Comparison of ENCODE assay signal across 7 cellular contexts in the genomic region with DNA sequence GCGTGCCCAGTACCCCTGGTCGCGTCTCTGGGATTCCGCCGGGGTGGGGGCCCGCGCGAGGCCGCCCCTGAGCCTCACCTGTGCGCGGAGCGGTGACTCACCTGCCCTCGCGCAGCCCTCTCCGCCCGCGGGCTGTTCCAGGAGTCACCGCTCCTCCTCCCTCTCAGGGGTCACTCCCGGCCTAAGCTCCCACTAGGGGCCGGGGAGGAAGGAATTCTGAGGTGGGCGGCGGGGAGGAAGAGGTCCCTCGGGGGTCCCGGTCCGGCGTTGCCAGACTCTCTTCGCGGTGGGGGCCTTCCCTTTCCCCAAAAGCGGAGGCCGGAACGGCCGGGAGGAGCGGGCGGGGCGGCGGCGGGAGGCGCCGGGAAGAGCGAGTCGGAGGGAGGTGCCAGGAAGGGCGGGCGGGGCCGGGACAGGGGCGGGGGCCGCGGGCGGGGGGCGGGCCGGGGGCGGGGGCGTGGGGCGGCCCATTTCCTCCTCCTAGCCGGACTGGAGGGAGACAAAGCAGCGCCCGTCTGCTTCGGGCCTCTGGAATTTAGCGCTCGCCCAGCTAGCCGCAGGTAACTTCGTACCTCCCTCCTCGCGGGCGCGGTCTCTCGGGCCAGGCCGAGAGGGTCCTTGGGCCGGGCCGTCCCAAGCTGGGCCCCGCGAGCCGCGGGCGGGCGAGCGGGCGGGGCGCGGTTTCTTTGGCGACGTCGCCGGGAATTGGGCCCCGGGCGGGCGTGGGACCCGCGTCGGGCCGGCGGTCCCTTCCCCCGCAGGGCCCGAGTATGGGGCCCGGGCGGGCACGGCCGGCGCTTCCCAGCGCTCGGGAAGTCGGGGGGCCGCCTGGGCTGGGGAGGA. TPM values are rescaled to one million over a fixed set of nuclear protein-coding genes. Genes with fewer than 3 reads are reported as not detected.
DNase-seq lines count a peak whose midpoint lies in the region; ATAC-seq and TF ChIP-seq lines count a peak whose summit lies in the region.

A gene with protein sequence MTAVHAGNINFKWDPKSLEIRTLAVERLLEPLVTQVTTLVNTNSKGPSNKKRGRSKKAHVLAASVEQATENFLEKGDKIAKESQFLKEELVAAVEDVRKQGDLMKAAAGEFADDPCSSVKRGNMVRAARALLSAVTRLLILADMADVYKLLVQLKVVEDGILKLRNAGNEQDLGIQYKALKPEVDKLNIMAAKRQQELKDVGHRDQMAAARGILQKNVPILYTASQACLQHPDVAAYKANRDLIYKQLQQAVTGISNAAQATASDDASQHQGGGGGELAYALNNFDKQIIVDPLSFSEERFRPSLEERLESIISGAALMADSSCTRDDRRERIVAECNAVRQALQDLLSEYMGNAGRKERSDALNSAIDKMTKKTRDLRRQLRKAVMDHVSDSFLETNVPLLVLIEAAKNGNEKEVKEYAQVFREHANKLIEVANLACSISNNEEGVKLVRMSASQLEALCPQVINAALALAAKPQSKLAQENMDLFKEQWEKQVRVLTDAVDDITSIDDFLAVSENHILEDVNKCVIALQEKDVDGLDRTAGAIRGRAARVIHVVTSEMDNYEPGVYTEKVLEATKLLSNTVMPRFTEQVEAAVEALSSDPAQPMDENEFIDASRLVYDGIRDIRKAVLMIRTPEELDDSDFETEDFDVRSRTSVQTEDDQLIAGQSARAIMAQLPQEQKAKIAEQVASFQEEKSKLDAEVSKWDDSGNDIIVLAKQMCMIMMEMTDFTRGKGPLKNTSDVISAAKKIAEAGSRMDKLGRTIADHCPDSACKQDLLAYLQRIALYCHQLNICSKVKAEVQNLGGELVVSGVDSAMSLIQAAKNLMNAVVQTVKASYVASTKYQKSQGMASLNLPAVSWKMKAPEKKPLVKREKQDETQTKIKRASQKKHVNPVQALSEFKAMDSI (plus strand): TSS at position 475 of the 843 bp plus-strand sequence. CDS start 28,500 bp downstream, outside the sequence.

- POLR2A ChIA-PET in activated CD8-positive, alpha-beta memory T cell treated with anti-CD3 and anti-CD28 coated beads for 36 hours (lab: Charles Lee) = no interaction called here

- peak; percentile 44 for ATAC-seq in GM18505 (IDR thresholded peaks at IDR 0.05; ENCODE audit: unreplicated experiment)
- peak; percentile 42 for ATAC-seq in HG02970 (IDR thresholded peaks at IDR 0.05; ENCODE audit: low FRiP score, unreplicated experiment)

- H3K9ac ChIP-seq in endocrine pancreas (ENCODE audit: control insufficient read depth, insufficient read depth, low read length) (peak within 1 kb of the TSS; percentile 90), mesendoderm (ENCODE audit: low read length) (peak within 1 kb of the TSS; percentile 97)

- peak; percentile 75 for TF ChIP-seq POLR2A in GM18505 (IDR thresholded peaks at IDR 0.05; ENCODE audit: borderline replicate concordance, extremely low read depth, insufficient read depth, insufficient read length)

- no CpG with 5 or more reads among the region's 102 CpGs for WGBS in mesendoderm (ENCODE audit: extremely low coverage, insufficient coverage, low lambda C conversion rate)

- no peaks in the 10 kb centered on the region for H3K27me3 ChIP-seq in endocrine pancreas (ENCODE audit: control insufficient read depth, insufficient read depth, low read length)
- H3K27me3 ChIP-seq in mesendoderm (ENCODE audit: insufficient read depth, low read length, poor library complexity) = no peaks in the 10 kb centered on the region

- no peaks in the 10 kb centered on the region for H3K9me3 ChIP-seq in endocrine pancreas (ENCODE audit: control insufficient read depth, low read length)

- peak within 1 kb of the TSS; percentile 95 for H3K4ac ChIP-seq in mesendoderm (ENCODE audit: low read depth, low read length)

- peaks cover 2% of the 10 kb centered on the region for H3K36me3 ChIP-seq in endocrine pancreas (ENCODE audit: control insufficient read depth, insufficient read depth, low read length)
- peaks cover 4% of the 10 kb centered on the region for H3K36me3 ChIP-seq in mesendoderm (ENCODE audit: control insufficient read depth, insufficient read depth, low read length)

- peak within 1 kb of the TSS; percentile 97 for H2BK15ac ChIP-seq in mesendoderm (replicated peaks; ENCODE audit: low read depth)

- peak within 1 kb of the TSS; percentile 99 for H2BK120ac ChIP-seq in mesendoderm (ENCODE audit: low read depth, low read length)

- peak within 1 kb of the TSS; percentile 91 for H4K8ac ChIP-seq in mesendoderm (ENCODE audit: low read depth, low read length)

- no peak within 1 kb of the TSS for H2AK5ac ChIP-seq in mesendoderm (ENCODE audit: low read length)

- no peaks in the 10 kb centered on the region for H3K4me1 ChIP-seq in endocrine pancreas (ENCODE audit: control insufficient read depth, insufficient read depth, low read length)
- H3K4me1 ChIP-seq in mesendoderm (ENCODE audit: control insufficient read depth, low read depth, low read length) = no peaks in the 10 kb centered on the region

- peak; percentile 80 for DNase-seq in NCI-H748 (lab: John Stamatoyannopoulos, UW; ENCODE audit: unreplicated experiment)
- DNase-seq in mesendoderm = peak; percentile 94
- peak; percentile 15 for DNase-seq in stimulated activated CD8-positive, alpha-beta memory T cell treated with anti-CD3 and anti-CD28 coated beads, Interleukin-15, amount 100 ng/mL, for 1 hour (ENCODE audit: low read depth)

- H3K4me2 ChIP-seq in mesendoderm (ENCODE audit: low read length) = peak within 1 kb of the TSS; percentile 76

- CTCF ChIA-PET in activated CD8-positive, alpha-beta memory T cell treated with anti-CD3 and anti-CD28 coated beads for 36 hours (lab: Charles Lee) = interaction anchor here (0.6 to 1.5 kb wide), 2 partner anchors 72 to 496 kb away, joined by 3 to 5 read pairs; no protein-coding TSS in a partner anchor

- H3K79me2 ChIP-seq in mesendoderm (ENCODE audit: control insufficient read depth, insufficient read depth, low read length) = peaks cover 43% of the 10 kb centered on the region

- peak within 1 kb of the TSS; percentile 66 for H3K23ac ChIP-seq in mesendoderm (ENCODE audit: low read length)

- peaks cover 13% of the 10 kb centered on the region for H3K79me1 ChIP-seq in mesendoderm (ENCODE audit: low read length)

- H3K18ac ChIP-seq in mesendoderm (ENCODE audit: low read length) = peak within 1 kb of the TSS; percentile 100

- no peak within 1 kb of the TSS for H4K5ac ChIP-seq in mesendoderm (ENCODE audit: low read length)

- H3K56ac ChIP-seq in mesendoderm (ENCODE audit: low read length) = peak within 1 kb of the TSS; percentile 95

- peak within 1 kb of the TSS; percentile 100 for H3K27ac ChIP-seq in mesendoderm (ENCODE audit: low read depth, low read length)

- H3K4me3 ChIP-seq in endocrine pancreas (ENCODE audit: control insufficient read depth, insufficient read depth, low read length) = peak within 1 kb of the TSS; percentile 87
- peak within 1 kb of the TSS; percentile 97 for H3K4me3 ChIP-seq in mesendoderm (ENCODE audit: low read length)

- peak within 1 kb of the TSS; percentile 73 for H2BK5ac ChIP-seq in mesendoderm (ENCODE audit: low read length)

RNA-seq across cellular contexts. Expression of the gene that starts here (rescaled TPM):
- total RNA-seq in activated CD8-positive, alpha-beta memory T cell treated with anti-CD3 and anti-CD28 coated beads for 36 hours = 10 to 100 TPM; 88.1 to 92.6 TPM
- 144 TPM for polyA plus RNA-seq in mesendoderm (2013, experiment 1 of 2)
- 148 TPM for polyA plus RNA-seq in mesendoderm (2013, experiment 2 of 2)

Comparison
In these comparisons a context has a peak if more than half of its experiments do, and no peak if none do; other contexts are left out.
1. Peak in every context shown above with its lines: DNase-seq, ATAC-seq, H3K4me3 ChIP-seq and H3K27ac ChIP-seq.
2. DNase-seq: peak in every context shown above with its lines; median percentile 94 in mesendoderm; 80 in NCI-H748; 15 in stimulated activated CD8-positive, alpha-beta memory T cell treated with anti-CD3 and anti-CD28 coated beads, Interleukin-15, amount 100 ng/mL, for 1 hour.